Comparison of ENCODE assay signal across 1 cellular context in genomic region chr14:76151398-76152332, GRCh38.
TF ChIP-seq lines count a peak whose summit lies in the region.

TSS of gene GPATCH2L (plus strand) at chr14:76151922. CDS start at chr14:76154364, 2,442 bp downstream.

TF ChIP-seq in K562, 482 proteins besides CTCF, POLR2A, EP300 and RAD21 (continued from another document):
- TF ChIP-seq HMGN3 (IDR thresholded peaks at IDR 0.05; ENCODE audit: borderline replicate concordance, extremely low read depth, insufficient read length, low read depth, low read length), result peak; percentile 40
- TF ChIP-seq GABPB1 (CRISPR knock-in tag; IDR thresholded peaks at IDR 0.05), result peak; percentile 94
- 0 out of 2 replicates have a peak, but pooled peaks have one; percentile 55 for TF ChIP-seq ETV1 (tag; conservative IDR thresholded peaks at IDR 0.05; ENCODE audit: low read depth)
- TF ChIP-seq SAP30 (IDR thresholded peaks at IDR 0.05; ENCODE audit: borderline replicate concordance, insufficient read depth, low read depth, low read length, poor library complexity, severe bottlenecking), result peak; percentile 73
- TF ChIP-seq ETS1 (conservative IDR thresholded peaks at IDR 0.05; ENCODE audit: control insufficient read depth, low read depth, low read length), result 0 out of 2 replicates have a peak, but pooled peaks have one; percentile 54
- TF ChIP-seq ETV5 (CRISPR knock-in tag; IDR thresholded peaks at IDR 0.05; ENCODE audit: low read depth), result peak; percentile 49; the same call in 1 of the 2 replicates
- peak; percentile 30; the same call in 1 of the 2 replicates for TF ChIP-seq CREB1 (IDR thresholded peaks at IDR 0.05)
- TF ChIP-seq CREB1 (CRISPR knock-in tag; IDR thresholded peaks at IDR 0.05), result peak; percentile 81
- no peak for TF ChIP-seq PBX2 (CRISPR knock-in tag; IDR thresholded peaks at IDR 0.05; ENCODE audit: low read depth)
- TF ChIP-seq PBX2 (tag; conservative IDR thresholded peaks at IDR 0.05; ENCODE audit: low read depth), result no peak
- peak; percentile 81 for TF ChIP-seq ZFX (CRISPR knock-in tag; IDR thresholded peaks at IDR 0.05)
- peak; percentile 47; the same call in 1 of the 2 replicates for TF ChIP-seq ZBTB12 (CRISPR knock-in tag; IDR thresholded peaks at IDR 0.05)
- TF ChIP-seq PHB (CRISPR knock-in tag; IDR thresholded peaks at IDR 0.05), result no peak
- no peak for TF ChIP-seq ELF4 (CRISPR knock-in tag; IDR thresholded peaks at IDR 0.05)
